ENCODE assay signal across 7 cellular contexts in genomic region chr4:114670733-114671132, GRCh38.
DNase-seq lines count a peak whose midpoint lies in the region; ATAC-seq, FAIRE-seq and TF ChIP-seq lines count a peak whose summit lies in the region.
"Not testable (repeated sequence)": the region's sequence is repeated elsewhere in the genome, so short reads cannot be mapped to it uniquely, and the experiment has no call there.

No MANE protein-coding gene starts in this region.

- H3K27me3 ChIP-seq in BLaER1 treated with 17β-estradiol and CSF1 and Interleukin-3, amounts not matched to agents 10 nM and 100 nM; GM12878 (replicated peaks in 1 of 2; ENCODE audit: control insufficient read depth in 2 of 2, insufficient read depth in 2 of 2, low read length in 1 of 2): not testable (repeated sequence)

- H3K4me2 ChIP-seq in BLaER1 treated with 17β-estradiol and CSF1 and Interleukin-3, amounts not matched to agents 10 nM and 100 nM: peak overlapping the region; percentile 6 to 63 (median 43); a peak in 17 of 22 replicates
- not testable (repeated sequence) for H3K4me2 ChIP-seq in GM12878 (ENCODE audit: control insufficient read depth, insufficient read depth)

- POLR2A ChIA-PET in GM12878 (lab: Charles Lee): not testable (repeated sequence)

- in situ Hi-C loops in GM12878 (cut with MboI): not testable (repeated sequence)

- DNase-seq in GM12878 (ENCODE audit: low read depth, low spot score): not testable (repeated sequence)

- not testable (repeated sequence) for FAIRE-seq in GM12878 (lab: Jason Lieb, UNC)

- intact Hi-C loops in GM12878 (cut with micrococcal nuclease; ENCODE audit: unreplicated experiment): not testable (repeated sequence)

- CTCF ChIA-PET in GM12878 (lab: Yijun Ruan, JAX): not testable (repeated sequence)

- WGBS in GM12878 (ENCODE audit: insufficient coverage, insufficient replicate concordance, low lambda C conversion rate, missing lambda C conversion rate): 17% methylated on average over 4 of the region's 4 CpGs

- TF ChIP-seq EP300 in GM12878 (IDR thresholded peaks at IDR 0.05; ENCODE audit: borderline replicate concordance in 1 of 2, control insufficient read depth in 1 of 2, low read depth in 2 of 2, low read length in 2 of 2): not testable (repeated sequence)

- TF ChIP-seq POLR2A in GM12878 (IDR thresholded peaks at IDR 0.05; ENCODE audit: low read depth, low read length): not testable (repeated sequence)

- TF ChIP-seq CTCF in GM12878 (IDR thresholded peaks at IDR 0.05 in 2 of 3, conservative IDR thresholded peaks at IDR 0.05 in 1 of 3; ENCODE audit: control insufficient read depth in 2 of 3, extremely low read depth in 1 of 3, insufficient read depth in 1 of 3, low read depth in 3 of 3, low read length in 3 of 3): not testable (repeated sequence)

- peaks cover 0 to 35% (median under 1%) of the 10 kb centered on the region in 11 experiments; a peak in 8 of 22 replicates for H3K36me3 ChIP-seq in BLaER1 treated with 17β-estradiol and CSF1 and Interleukin-3, amounts not matched to agents 10 nM and 100 nM
- H3K36me3 ChIP-seq in GM12878 (ENCODE audit: control insufficient read depth in 2 of 2, insufficient read depth in 2 of 2, low read length in 1 of 2): not testable (repeated sequence)

- not testable (repeated sequence) for H4K20me1 ChIP-seq in BLaER1 treated with 17β-estradiol and CSF1 and Interleukin-3, amounts not matched to agents 10 nM and 100 nM; GM12878 (ENCODE audit: control insufficient read depth, insufficient read depth)

- H3K4me3 ChIP-seq in BLaER1 treated with 17β-estradiol and CSF1 and Interleukin-3, amounts not matched to agents 10 nM and 100 nM; GM12878: not testable (repeated sequence)

- peaks cover 6 to 33% (median 27%) of the 10 kb centered on the region in 10 experiments; a peak in 16 of 20 replicates for H3K4me1 ChIP-seq in BLaER1 treated with 17β-estradiol and CSF1 and Interleukin-3, amounts not matched to agents 10 nM and 100 nM
- H3K4me1 ChIP-seq in GM12878 (ENCODE audit: control insufficient read depth, insufficient read depth, low read length): not testable (repeated sequence)

- H3K79me2 ChIP-seq in GM12878 (ENCODE audit: control insufficient read depth, insufficient read depth, low read length): not testable (repeated sequence)

- TF ChIP-seq RAD21 in GM12878 (IDR thresholded peaks at IDR 0.05; ENCODE audit: insufficient read depth, low read depth, low read length): not testable (repeated sequence)

- not testable (repeated sequence) for H3K9ac ChIP-seq in BLaER1 treated with 17β-estradiol and CSF1 and Interleukin-3, amounts not matched to agents 10 nM and 100 nM; GM12878 (ENCODE audit: control insufficient read depth, insufficient read depth, low read length)

- not testable (repeated sequence) for H2AFZ ChIP-seq in GM12878 (ENCODE audit: control insufficient read depth, low read depth, low read length)

- ATAC-seq in GM18519 (IDR thresholded peaks at IDR 0.05; ENCODE audit: low FRiP score, unreplicated experiment): peak; percentile 61
- ATAC-seq in GM21360 (IDR thresholded peaks at IDR 0.05; ENCODE audit: unreplicated experiment): peak; percentile 75
- peak; percentile 49 for ATAC-seq in HG02610 (IDR thresholded peaks at IDR 0.05; ENCODE audit: unreplicated experiment)
- ATAC-seq in HG02885 (IDR thresholded peaks at IDR 0.05; ENCODE audit: poor library complexity, unreplicated experiment): peak; percentile 73
- peak; percentile 54 for ATAC-seq in HG03469 (IDR thresholded peaks at IDR 0.05; ENCODE audit: unreplicated experiment)
- not testable (repeated sequence) for ATAC-seq in GM12878

- peak overlapping the region in 2 of 11 experiments; percentile 1 to 15; a peak in 2 of 22 replicates for H3K27ac ChIP-seq in BLaER1 treated with 17β-estradiol and CSF1 and Interleukin-3, amounts not matched to agents 10 nM and 100 nM
- not testable (repeated sequence) for H3K27ac ChIP-seq in GM12878 (ENCODE audit: control insufficient read depth, insufficient read depth)

- RAD21 ChIA-PET in GM12878 (lab: Charles Lee; ENCODE audit: unreplicated experiment): not testable (repeated sequence)

- SMC1A ChIA-PET in GM12878 (lab: Charles Lee; ENCODE audit: uncharacterized antibody, unreplicated experiment): not testable (repeated sequence)

- BruUV-seq in GM12878 (replicated peaks; lab: Mats Ljungman, UMichigan): not testable (repeated sequence)

- H3K9me3 ChIP-seq in BLaER1 treated with 17β-estradiol and CSF1 and Interleukin-3, amounts not matched to agents 10 nM and 100 nM (replicated peaks in 1 of 11); GM12878 (replicated peaks; ENCODE audit: control insufficient read depth, insufficient read depth, low read length): not testable (repeated sequence)

TF ChIP-seq in GM12878, 131 proteins besides CTCF, POLR2A, EP300 and RAD21:
- TF ChIP-seq RUNX3 (IDR thresholded peaks at IDR 0.05; ENCODE audit: low read length): peak; percentile 30; the same call in 1 of the 2 replicates
- 0 out of 2 replicates have a peak, but pooled peaks have one; percentile 27 for TF ChIP-seq MEF2A (IDR thresholded peaks at IDR 0.05; ENCODE audit: insufficient read depth, low read depth, low read length)
